Comparison of ENCODE assay signal across 1 cellular context in the genomic region with DNA sequence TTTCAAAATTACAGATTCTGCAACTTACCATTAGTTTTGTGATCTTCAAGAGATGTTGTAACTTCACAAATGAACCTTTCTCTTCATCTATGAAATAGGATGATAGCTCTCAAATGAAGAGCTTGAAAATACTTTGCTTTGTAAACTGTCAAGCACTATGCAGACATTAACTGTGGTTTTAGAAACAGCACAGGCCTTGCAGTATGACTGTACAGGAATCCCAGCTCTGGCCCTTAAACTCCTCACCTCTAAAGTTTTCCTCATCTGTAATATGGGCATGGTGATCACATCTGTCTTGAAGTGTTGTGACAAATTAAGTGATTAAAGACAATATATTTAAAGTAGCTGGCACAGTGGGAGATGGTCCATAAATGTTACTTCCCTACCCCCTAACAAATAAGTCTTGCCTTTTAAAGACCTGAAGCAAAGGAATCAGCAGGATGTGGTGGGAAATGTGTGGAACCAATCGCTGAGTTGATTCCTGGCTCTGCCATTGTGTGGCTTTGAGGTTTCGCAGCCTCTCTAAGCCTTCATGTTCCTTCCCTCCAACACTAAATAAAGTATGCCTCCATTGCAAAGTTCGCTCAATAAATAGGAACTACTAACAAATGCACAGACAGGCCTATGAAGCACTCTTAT.
TF ChIP-seq lines count a peak whose summit lies in the region.

No MANE protein-coding gene starts in this region.

TF ChIP-seq in GM12878, 131 proteins besides CTCF, POLR2A, EP300 and RAD21 (continued from another document):
- peak; percentile 84; the same call in 1 of the 2 replicates for TF ChIP-seq EED (IDR thresholded peaks at IDR 0.05; ENCODE audit: low read depth)
- TF ChIP-seq RCOR1 (conservative IDR thresholded peaks at IDR 0.05; ENCODE audit: low read depth, low read length), result 0 out of 2 replicates have a peak, but pooled peaks have one; percentile 42
- TF ChIP-seq IKZF1 (conservative IDR thresholded peaks at IDR 0.05), result peak; percentile 40
- no peak for TF ChIP-seq KDM1A (IDR thresholded peaks at IDR 0.05; ENCODE audit: borderline replicate concordance)
- peak; percentile 32; the same call in 1 of the 2 replicates for TF ChIP-seq BMI1 (IDR thresholded peaks at IDR 0.05; ENCODE audit: borderline replicate concordance)
- TF ChIP-seq, protein P1, sequence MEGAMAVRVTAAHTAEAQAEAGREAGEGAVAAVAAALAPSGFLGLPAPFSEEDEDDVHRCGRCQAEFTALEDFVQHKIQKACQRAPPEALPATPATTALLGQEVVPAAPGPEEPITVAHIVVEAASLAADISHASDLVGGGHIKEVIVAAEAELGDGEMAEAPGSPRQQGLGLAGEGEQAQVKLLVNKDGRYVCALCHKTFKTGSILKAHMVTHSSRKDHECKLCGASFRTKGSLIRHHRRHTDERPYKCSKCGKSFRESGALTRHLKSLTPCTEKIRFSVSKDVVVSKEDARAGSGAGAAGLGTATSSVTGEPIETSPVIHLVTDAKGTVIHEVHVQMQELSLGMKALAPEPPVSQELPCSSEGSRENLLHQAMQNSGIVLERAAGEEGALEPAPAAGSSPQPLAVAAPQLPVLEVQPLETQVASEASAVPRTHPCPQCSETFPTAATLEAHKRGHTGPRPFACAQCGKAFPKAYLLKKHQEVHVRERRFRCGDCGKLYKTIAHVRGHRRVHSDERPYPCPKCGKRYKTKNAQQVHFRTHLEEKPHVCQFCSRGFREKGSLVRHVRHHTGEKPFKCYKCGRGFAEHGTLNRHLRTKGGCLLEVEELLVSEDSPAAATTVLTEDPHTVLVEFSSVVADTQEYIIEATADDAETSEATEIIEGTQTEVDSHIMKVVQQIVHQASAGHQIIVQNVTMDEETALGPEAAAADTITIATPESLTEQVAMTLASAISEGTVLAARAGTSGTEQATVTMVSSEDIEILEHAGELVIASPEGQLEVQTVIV (IDR thresholded peaks at IDR 0.05; ENCODE audit: borderline replicate concordance, partially characterized antibody), result no peak
- TF ChIP-seq IRF4 (IDR thresholded peaks at IDR 0.05; ENCODE audit: low read depth, low read length), result peak; percentile 93
- TF ChIP-seq CBX5 (IDR thresholded peaks at IDR 0.05; ENCODE audit: low read depth), result no peak
- no peak for TF ChIP-seq ZNF622 (IDR thresholded peaks at IDR 0.05)
- TF ChIP-seq NR2F1 (conservative IDR thresholded peaks at IDR 0.05), result peak; percentile 29; the same call in 1 of the 2 replicates
- no peak for TF ChIP-seq FOS (IDR thresholded peaks at IDR 0.05; ENCODE audit: borderline replicate concordance, extremely low read depth, insufficient read length)
- TF ChIP-seq TARDBP (IDR thresholded peaks at IDR 0.05; ENCODE audit: borderline replicate concordance), result 0 out of 2 replicates have a peak, but pooled peaks have one; percentile 28
- TF ChIP-seq RFX5 (IDR thresholded peaks at IDR 0.05; ENCODE audit: low read depth, low read length), result no peak
- peak; percentile 31; the same call in 1 of the 2 replicates for TF ChIP-seq ZNF24 (IDR thresholded peaks at IDR 0.05)
- TF ChIP-seq, protein P2, sequence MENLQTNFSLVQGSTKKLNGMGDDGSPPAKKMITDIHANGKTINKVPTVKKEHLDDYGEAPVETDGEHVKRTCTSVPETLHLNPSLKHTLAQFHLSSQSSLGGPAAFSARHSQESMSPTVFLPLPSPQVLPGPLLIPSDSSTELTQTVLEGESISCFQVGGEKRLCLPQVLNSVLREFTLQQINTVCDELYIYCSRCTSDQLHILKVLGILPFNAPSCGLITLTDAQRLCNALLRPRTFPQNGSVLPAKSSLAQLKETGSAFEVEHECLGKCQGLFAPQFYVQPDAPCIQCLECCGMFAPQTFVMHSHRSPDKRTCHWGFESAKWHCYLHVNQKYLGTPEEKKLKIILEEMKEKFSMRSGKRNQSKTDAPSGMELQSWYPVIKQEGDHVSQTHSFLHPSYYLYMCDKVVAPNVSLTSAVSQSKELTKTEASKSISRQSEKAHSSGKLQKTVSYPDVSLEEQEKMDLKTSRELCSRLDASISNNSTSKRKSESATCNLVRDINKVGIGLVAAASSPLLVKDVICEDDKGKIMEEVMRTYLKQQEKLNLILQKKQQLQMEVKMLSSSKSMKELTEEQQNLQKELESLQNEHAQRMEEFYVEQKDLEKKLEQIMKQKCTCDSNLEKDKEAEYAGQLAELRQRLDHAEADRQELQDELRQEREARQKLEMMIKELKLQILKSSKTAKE (IDR thresholded peaks at IDR 0.05; ENCODE audit: low read depth, poor library complexity, severe bottlenecking), result peak; percentile 20
